Comparison of ENCODE assay signal across 8 cellular contexts in genomic region chr17:59366040-59366757, GRCh38. TPM values are rescaled to one million over a fixed set of nuclear protein-coding genes. Genes with fewer than 3 reads are reported as not detected.
DNase-seq lines count a peak whose midpoint lies in the region; ATAC-seq and TF ChIP-seq lines count a peak whose summit lies in the region.

No MANE protein-coding gene starts in this region.

- TF ChIP-seq CTCF in foreskin keratinocyte (conservative IDR thresholded peaks at IDR 0.05): no peak

- H3K4me3 Mint-ChIP-seq in activated naive CD4-positive, alpha-beta T cell treated with anti-CD3 and anti-CD28 coated beads, Interleukin-2, amount 50 U/mL, for 24 hours: no peak overlapping the region
- H3K4me3 Mint-ChIP-seq in activated naive CD8-positive, alpha-beta T cell treated with anti-CD3 and anti-CD28 coated beads for 36 hours: peak overlapping the region; percentile 59

- no peaks in the 10 kb centered on the region for H3K36me3 ChIP-seq in thymus (ENCODE audit: control insufficient read depth, insufficient read depth)

- 92% methylated on average over 10 of the region's 10 CpGs for WGBS in thymus

- no peaks in the 10 kb centered on the region for H3K27me3 Mint-ChIP-seq in activated naive CD4-positive, alpha-beta T cell treated with anti-CD3 and anti-CD28 coated beads, Interleukin-2, amount 50 U/mL, for 24 hours
- H3K27me3 Mint-ChIP-seq in activated naive CD8-positive, alpha-beta T cell treated with anti-CD3 and anti-CD28 coated beads for 36 hours: no peaks in the 10 kb centered on the region

- H3K4me1 Mint-ChIP-seq in activated naive CD4-positive, alpha-beta T cell treated with anti-CD3 and anti-CD28 coated beads, Interleukin-2, amount 50 U/mL, for 24 hours: peaks cover 82% of the 10 kb centered on the region
- peaks cover 79% of the 10 kb centered on the region for H3K4me1 Mint-ChIP-seq in activated naive CD8-positive, alpha-beta T cell treated with anti-CD3 and anti-CD28 coated beads for 36 hours

- no peak overlapping the region for H3K4me3 ChIP-seq in thymus (ENCODE audit: low read length)

- H3K9me3 Mint-ChIP-seq in activated naive CD4-positive, alpha-beta T cell treated with anti-CD3 and anti-CD28 coated beads, Interleukin-2, amount 50 U/mL, for 24 hours: peaks cover 6% of the 10 kb centered on the region
- no peaks in the 10 kb centered on the region for H3K9me3 Mint-ChIP-seq in activated naive CD8-positive, alpha-beta T cell treated with anti-CD3 and anti-CD28 coated beads for 36 hours

- peaks cover 14% of the 10 kb centered on the region for H3K4me1 ChIP-seq in thymus (ENCODE audit: control insufficient read depth, insufficient read depth, low read length)
- peaks cover 5% of the 10 kb centered on the region for H3K4me1 ChIP-seq in foreskin keratinocyte

- H3K27me3 ChIP-seq in thymus (ENCODE audit: control insufficient read depth, insufficient read depth): no peaks in the 10 kb centered on the region
- no peaks in the 10 kb centered on the region for H3K27me3 ChIP-seq in foreskin keratinocyte

- no peaks in the 10 kb centered on the region for H3K9me3 ChIP-seq in thymus (ENCODE audit: control insufficient read depth)

- H3K27ac ChIP-seq in thymus (ENCODE audit: low read depth): peak overlapping the region; percentile 83
- no peak overlapping the region for H3K27ac ChIP-seq in foreskin keratinocyte

- H3K27ac Mint-ChIP-seq in activated naive CD4-positive, alpha-beta T cell treated with anti-CD3 and anti-CD28 coated beads, Interleukin-2, amount 50 U/mL, for 24 hours: peak overlapping the region; percentile 87
- H3K27ac Mint-ChIP-seq in activated naive CD8-positive, alpha-beta T cell treated with anti-CD3 and anti-CD28 coated beads for 36 hours: peak overlapping the region; percentile 88

- ATAC-seq in foreskin keratinocyte: no peak

- no peak for DNase-seq in activated naive CD4-positive, alpha-beta T cell treated with anti-CD3 and anti-CD28 coated beads, Interleukin-2, amount 50 U/mL, for 16 hours
- no peak for DNase-seq in activated naive CD8-positive, alpha-beta T cell treated with anti-CD3 and anti-CD28 coated beads for 36 hours
- DNase-seq in left kidney (ENCODE audit: low read depth, low spot score) (peak; percentile 82), foreskin keratinocyte (no peak), kidney tubule cell (ENCODE audit: low spot score) (no peak)
- no peak for DNase-seq in activated CD8-positive, alpha-beta memory T cell treated with anti-CD3 and anti-CD28 coated beads, Interleukin-2, amount 50 U/mL, for 48 hours

- peaks cover 3% of the 10 kb centered on the region for H3K36me3 Mint-ChIP-seq in activated naive CD4-positive, alpha-beta T cell treated with anti-CD3 and anti-CD28 coated beads, Interleukin-2, amount 50 U/mL, for 24 hours
- peaks cover 5% of the 10 kb centered on the region for H3K36me3 Mint-ChIP-seq in activated naive CD8-positive, alpha-beta T cell treated with anti-CD3 and anti-CD28 coated beads for 36 hours

RNA-seq across cellular contexts. Expression of gene YPEL2, which starts 34.7 kb away (rescaled TPM):
- 1 to 10 TPM; 4.4 to 4.7 TPM for total RNA-seq in activated naive CD8-positive, alpha-beta T cell treated with anti-CD3 and anti-CD28 coated beads for 36 hours
- polyA plus RNA-seq in thymus (10.6 TPM), foreskin keratinocyte (0.22 and 0.26 TPM in 2 replicates)
- 0.74 and 0.95 TPM in 2 replicates for total RNA-seq in foreskin keratinocyte
